Comparison of ENCODE assay signal across 22 cellular contexts in the genomic region with DNA sequence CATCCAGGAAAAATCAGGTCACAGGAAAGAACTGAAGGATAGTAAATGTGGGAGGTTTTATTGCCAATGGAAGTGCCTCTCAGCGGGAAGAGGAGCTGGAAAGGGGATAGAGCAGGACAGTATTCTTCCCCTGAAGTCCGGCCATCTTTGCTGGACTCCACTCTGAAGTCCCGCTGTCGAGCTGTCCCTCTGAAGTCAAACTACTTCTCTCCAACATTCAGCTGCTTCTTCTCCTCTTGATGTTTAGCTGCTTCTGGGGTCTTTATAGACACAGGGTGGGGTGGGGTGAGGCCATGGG.
"Had no signal": no experiment of that assay in that cellular context is flagged by ENCODE, and none has a peak within 500 bp of the region (broad histone marks: within the 10 kb centered on the region; RNA-seq: fewer than 3 reads in every experiment).

No MANE protein-coding gene starts in this region.

- H3K27me3 Mint-ChIP-seq: effector memory CD8-positive, alpha-beta T cell had no signal

- H3K4me1 Mint-ChIP-seq: neural crest cell had no signal

- DNase-seq: effector memory CD8-positive, alpha-beta T cell; esophagus squamous epithelium; foreskin fibroblast; glutamatergic neuron; islet precursor cell; mammary epithelial cell; mucosa of descending colon; natural killer cell; nucleus accumbens; ovary; right cardiac atrium; stimulated activated CD4-positive, alpha-beta T cell treated with anti-CD3 and anti-CD28 coated beads, Interleukin-15, amount 100 ng/mL, for 24 hours; stimulated activated CD4-positive, alpha-beta T cell treated with anti-CD3 and anti-CD28 coated beads, Interleukin-1b, Interleukin-23, amount 100 ng/mL, for 48 hours; stimulated activated CD4-positive, alpha-beta T cell treated with anti-CD3 and anti-CD28 coated beads, Interleukin-4, amount 100 ng/mL, for 24 hours; stomach; substantia nigra; transverse colon had no signal

- H3K9me3 ChIP-seq: esophagus squamous epithelium, gastroesophageal sphincter, mucosa of descending colon, ovary, stomach, thoracic aorta, transverse colon had no signal

- H3K27me3 ChIP-seq: gastroesophageal sphincter, ovary, stomach, transverse colon had no signal

- H3K27ac ChIP-seq: epithelial cell of prostate, esophagus squamous epithelium, gastroesophageal sphincter, ovary, stomach, thoracic aorta, transverse colon had no signal

- H3K4me3 ChIP-seq: esophagus squamous epithelium, gastroesophageal sphincter, mucosa of descending colon, ovary, stomach, thoracic aorta, transverse colon had no signal

- H3K4me3 Mint-ChIP-seq: effector memory CD8-positive, alpha-beta T cell; natural killer cell; neural crest cell had no signal

- H3K4me1 ChIP-seq: esophagus squamous epithelium, gastroesophageal sphincter, stomach, transverse colon had no signal

- ATAC-seq: effector memory CD8-positive, alpha-beta T cell; gastroesophageal sphincter; left lobe of liver; mucosa of descending colon; natural killer cell; right cardiac atrium had no signal

- H3K9me3 Mint-ChIP-seq: effector memory CD8-positive, alpha-beta T cell; natural killer cell; neural crest cell had no signal

- H3K27ac Mint-ChIP-seq: effector memory CD8-positive, alpha-beta T cell; natural killer cell had no signal

- H3K36me3 ChIP-seq: esophagus squamous epithelium, gastroesophageal sphincter, ovary, stomach, thoracic aorta, transverse colon had no signal
